Comparison of ENCODE assay signal across 8 cellular contexts in the genomic region with DNA sequence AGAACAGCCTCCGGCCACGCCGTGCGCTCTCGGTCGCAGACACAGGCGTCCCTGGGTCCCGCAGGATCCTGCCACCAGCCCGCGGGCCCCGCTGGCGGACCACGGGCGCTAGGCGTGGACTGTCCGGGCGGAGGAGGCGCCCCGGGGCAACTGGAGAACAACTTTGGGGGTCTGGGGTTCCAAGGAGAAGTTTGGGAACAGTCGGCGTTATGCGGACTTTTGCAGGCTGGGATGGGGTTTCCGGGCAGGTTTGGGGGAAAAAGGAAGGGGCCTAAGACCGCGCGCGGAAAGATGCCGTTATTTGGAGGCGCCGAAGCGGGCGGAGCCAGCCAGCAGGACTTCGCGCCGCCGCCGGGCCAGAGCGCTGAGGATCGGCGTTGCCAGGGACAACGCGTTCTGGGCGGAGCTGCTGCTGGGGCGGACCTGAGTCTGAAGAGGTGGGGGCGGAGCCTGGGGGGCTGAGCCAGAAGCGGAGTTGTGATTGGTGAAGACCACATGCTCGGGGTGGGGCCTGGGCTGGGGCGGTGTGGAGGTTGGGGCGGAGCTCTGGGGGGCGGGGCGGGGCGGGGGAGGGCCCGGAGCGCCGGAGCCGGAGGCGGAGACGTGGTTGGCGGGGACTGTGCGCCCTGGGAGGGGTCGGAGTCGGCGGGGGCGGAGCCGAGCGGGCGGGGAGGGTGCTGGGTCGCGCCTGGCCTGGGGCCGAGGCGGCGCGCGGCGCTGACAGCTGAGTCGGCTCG. TPM values are rescaled to one million over a fixed set of nuclear protein-coding genes. Genes with fewer than 3 reads are reported as not detected.
DNase-seq lines count a peak whose midpoint lies in the region; ATAC-seq and TF ChIP-seq lines count a peak whose summit lies in the region.

A gene (plus strand): TSS at position 680 of the 737 bp plus-strand sequence. CDS start 120 bp downstream, outside the sequence.

- H3K4me3 Mint-ChIP-seq in activated naive CD8-positive, alpha-beta T cell treated with anti-CD3 and anti-CD28 coated beads, Interleukin-2, amount 50 U/mL, for 24 hours, result peak within 1 kb of the TSS; percentile 85
- peak within 1 kb of the TSS; percentile 95 for H3K4me3 Mint-ChIP-seq in type B pancreatic cell

- no peaks in the 10 kb centered on the region for H3K79me2 ChIP-seq in SU-DHL-6 (ENCODE audit: insufficient read depth, low read length)
- no peaks in the 10 kb centered on the region for H3K79me2 ChIP-seq in trophoblast cell (ENCODE audit: control insufficient read depth, insufficient read depth, low read length, poor library complexity)

- no peak within 1 kb of the TSS for H2BK12ac ChIP-seq in trophoblast cell (ENCODE audit: low read length)

- H3K9me2 ChIP-seq in SU-DHL-6 (replicated peaks; ENCODE audit: insufficient read depth, low read length), result no peaks in the 10 kb centered on the region

- peak within 1 kb of the TSS; percentile 89 for H4K12ac ChIP-seq in trophoblast cell (ENCODE audit: low read depth, low read length)

- no CpG with 5 or more reads among the region's 77 CpGs for WGBS in trophoblast cell (ENCODE audit: extremely low coverage, insufficient coverage, insufficient read length)

- peak within 1 kb of the TSS; percentile 62 for H2BK120ac ChIP-seq in trophoblast cell (ENCODE audit: insufficient read depth, low read length, poor library complexity)

- TF ChIP-seq CTCF in GM12875 (IDR thresholded peaks at IDR 0.05; ENCODE audit: borderline replicate concordance, insufficient read depth, low read depth, low read length) (no peak), SU-DHL-6 (IDR thresholded peaks at IDR 0.05; ENCODE audit: insufficient read depth, low read length, poor library complexity, severe bottlenecking) (no peak), cardiac muscle cell (IDR thresholded peaks at IDR 0.05; ENCODE audit: low read depth, low read length) (no peak), type B pancreatic cell (conservative IDR thresholded peaks at IDR 0.05) (no peak)

- H3K4me3 ChIP-seq in GM12875 (ENCODE audit: low read depth, low read length) (peak within 1 kb of the TSS; percentile 66), SU-DHL-6 (ENCODE audit: insufficient read depth, low read length, poor library complexity, severe bottlenecking) (peak within 1 kb of the TSS; percentile 82), cardiac muscle cell (peak within 1 kb of the TSS; percentile 90), trophoblast cell (ENCODE audit: low read depth, low read length) (peak within 1 kb of the TSS; percentile 92)

- H3K9me3 Mint-ChIP-seq in activated naive CD8-positive, alpha-beta T cell treated with anti-CD3 and anti-CD28 coated beads, Interleukin-2, amount 50 U/mL, for 24 hours, result peaks cover under 1% of the 10 kb centered on the region
- H3K9me3 Mint-ChIP-seq in type B pancreatic cell, result no peaks in the 10 kb centered on the region

- H2AFZ ChIP-seq in SU-DHL-6 (ENCODE audit: low read depth, low read length, severe bottlenecking) (peak within 1 kb of the TSS; percentile 96), trophoblast cell (ENCODE audit: insufficient read depth, low read length, poor library complexity) (peak within 1 kb of the TSS; percentile 93)

- H3K4me2 ChIP-seq in SU-DHL-6 (ENCODE audit: low read depth, low read length, poor library complexity, severe bottlenecking) (peak within 1 kb of the TSS; percentile 64), trophoblast cell (ENCODE audit: low read length) (peak within 1 kb of the TSS; percentile 96)

- no peak within 1 kb of the TSS for H2AK5ac ChIP-seq in trophoblast cell (ENCODE audit: low read length)

- peaks cover 12% of the 10 kb centered on the region for H3K27me3 Mint-ChIP-seq in activated naive CD8-positive, alpha-beta T cell treated with anti-CD3 and anti-CD28 coated beads, Interleukin-2, amount 50 U/mL, for 24 hours
- peaks cover 29% of the 10 kb centered on the region for H3K27me3 Mint-ChIP-seq in type B pancreatic cell

- H3K36me3 Mint-ChIP-seq in activated naive CD8-positive, alpha-beta T cell treated with anti-CD3 and anti-CD28 coated beads, Interleukin-2, amount 50 U/mL, for 24 hours (ENCODE audit: low read depth), result no peaks in the 10 kb centered on the region
- no peaks in the 10 kb centered on the region for H3K36me3 Mint-ChIP-seq in type B pancreatic cell

- H3K27ac ChIP-seq in SU-DHL-6 (ENCODE audit: low read depth, low read length) (0 out of 2 replicates have a peak within 1 kb of the TSS, but pooled peaks have one; percentile 19), cardiac muscle cell (peak within 1 kb of the TSS; percentile 92), trophoblast cell (ENCODE audit: low read depth, low read length) (no peak within 1 kb of the TSS)

- H3K4ac ChIP-seq in trophoblast cell (ENCODE audit: low read depth, low read length), result no peak within 1 kb of the TSS

- no peaks in the 10 kb centered on the region for H4K20me1 ChIP-seq in SU-DHL-6 (ENCODE audit: low read depth, low read length)

- H2BK5ac ChIP-seq in trophoblast cell (ENCODE audit: low read depth, low read length, poor library complexity), result peak within 1 kb of the TSS; percentile 35

- peak; percentile 95 for ATAC-seq in HG02763 (IDR thresholded peaks at IDR 0.05; ENCODE audit: unreplicated experiment)
- ATAC-seq in activated naive CD8-positive, alpha-beta T cell treated with anti-CD3 and anti-CD28 coated beads, Interleukin-2, amount 50 U/mL, for 24 hours, result peak; percentile 94

- peaks cover 3% of the 10 kb centered on the region for H3K79me1 ChIP-seq in trophoblast cell (ENCODE audit: low read length)

- H3K4me1 ChIP-seq in cardiac muscle cell (ENCODE audit: low read depth), result no peaks in the 10 kb centered on the region
- H3K4me1 ChIP-seq in trophoblast cell (ENCODE audit: control insufficient read depth in 1 of 2, insufficient read depth in 2 of 2, low read length in 2 of 2), result peaks cover 6 to 17% of the 10 kb centered on the region in 2 experiments

- H3K18ac ChIP-seq in trophoblast cell (ENCODE audit: low read length), result peak within 1 kb of the TSS; percentile 41

- H3K36me3 ChIP-seq in SU-DHL-6 (ENCODE audit: low read length) (no peaks in the 10 kb centered on the region), cardiac muscle cell (no peaks in the 10 kb centered on the region), trophoblast cell (ENCODE audit: control insufficient read depth in 1 of 2, insufficient read depth in 2 of 2, low read length in 2 of 2) (no peaks in the 10 kb centered on the region)

- H3K27me3 ChIP-seq in SU-DHL-6 (ENCODE audit: low read length), result no peaks in the 10 kb centered on the region
- H3K27me3 ChIP-seq in cardiac muscle cell, result no peaks in the 10 kb centered on the region
- no peaks in the 10 kb centered on the region for H3K27me3 ChIP-seq in trophoblast cell (ENCODE audit: insufficient read depth, low read length)

- peaks cover 6% of the 10 kb centered on the region for H3K4me1 Mint-ChIP-seq in activated naive CD8-positive, alpha-beta T cell treated with anti-CD3 and anti-CD28 coated beads, Interleukin-2, amount 50 U/mL, for 24 hours
- peaks cover 9% of the 10 kb centered on the region for H3K4me1 Mint-ChIP-seq in type B pancreatic cell (ENCODE audit: unreplicated experiment)

- H4K8ac ChIP-seq in trophoblast cell (ENCODE audit: low read depth, low read length), result peak within 1 kb of the TSS; percentile 94

- H3K23ac ChIP-seq in trophoblast cell (ENCODE audit: low read length), result no peak within 1 kb of the TSS

- peak within 1 kb of the TSS; percentile 81 for H4K91ac ChIP-seq in trophoblast cell (ENCODE audit: low read depth, low read length)

- peak within 1 kb of the TSS; percentile 82 for H3K27ac Mint-ChIP-seq in activated naive CD8-positive, alpha-beta T cell treated with anti-CD3 and anti-CD28 coated beads, Interleukin-2, amount 50 U/mL, for 24 hours
- H3K27ac Mint-ChIP-seq in type B pancreatic cell, result peak within 1 kb of the TSS; percentile 87

- peak; percentile 97 to 99 (median 99) for DNase-seq in NCI-H1417 (lab: John Stamatoyannopoulos, UW)
- DNase-seq in activated naive CD8-positive, alpha-beta T cell treated with anti-CD3 and anti-CD28 coated beads, Interleukin-2, amount 50 U/mL, for 24 hours, result peak; percentile 100
- peak; percentile 100 for DNase-seq in cardiac muscle cell (ENCODE audit: low read depth in 1 of 2, low spot score in 1 of 2)
- DNase-seq in trophoblast cell, result peak; percentile 99 to 100
- DNase-seq in type B pancreatic cell (ENCODE audit: extremely low spot score, unreplicated experiment), result peak; percentile 100

- no peaks in the 10 kb centered on the region for H3K9me3 ChIP-seq in SU-DHL-6 (ENCODE audit: insufficient read depth, low read length)
- no peaks in the 10 kb centered on the region for H3K9me3 ChIP-seq in cardiac muscle cell (ENCODE audit: low read depth)
- H3K9me3 ChIP-seq in trophoblast cell (ENCODE audit: insufficient read depth, low read depth, low read length), result peaks cover 5% of the 10 kb centered on the region

- peak within 1 kb of the TSS; percentile 74 for H3K14ac ChIP-seq in trophoblast cell (ENCODE audit: low read length)

- peak within 1 kb of the TSS; percentile 71 for H3K9ac ChIP-seq in SU-DHL-6 (ENCODE audit: low read length)
- peak within 1 kb of the TSS; percentile 66 for H3K9ac ChIP-seq in trophoblast cell (ENCODE audit: low read length)

- no peaks in the 10 kb centered on the region for H3F3A ChIP-seq in SU-DHL-6 (ENCODE audit: insufficient read depth)

RNA-seq across cellular contexts. Expression of the gene that starts here (rescaled TPM):
- total RNA-seq in cardiac muscle cell, result 11.1 and 14.2 TPM in 2 replicates
- polyA plus RNA-seq in cardiac muscle cell, result 15.0 and 18.5 TPM in 2 replicates
- polyA plus RNA-seq in trophoblast cell (2013), result 0.35 and 0.41 TPM in 2 replicates
- 0.98 and 4.7 TPM in 2 replicates for total RNA-seq in type B pancreatic cell (ENCODE audit: low replicate concordance)
